ENCODE assay signal across 24 cellular contexts in genomic region chr12:126042286-126042685, GRCh38.
"Had no signal": no experiment of that assay in that cellular context is flagged by ENCODE, and none has a peak within 500 bp of the region (broad histone marks: within the 10 kb centered on the region; RNA-seq: fewer than 3 reads in every experiment).

No MANE protein-coding gene starts in this region.

- H3K9me3 ChIP-seq: suprapubic skin, testis, thoracic aorta, thyroid gland, tibial artery, transverse colon, upper lobe of left lung, upper lobe of right lung, uterus, vagina had no signal

- H3K4me3 ChIP-seq: stomach, suprapubic skin, testis, thoracic aorta, thyroid gland, tibial artery, tibial nerve, transverse colon, upper lobe of left lung, upper lobe of right lung, uterus, vagina had no signal

- H3K27me3 ChIP-seq: stomach, suprapubic skin, testis, thyroid gland, tibial artery, tibial nerve, transverse colon, upper lobe of left lung, upper lobe of right lung, uterus, vagina had no signal

- H3K36me3 ChIP-seq: stomach, suprapubic skin, thoracic aorta, thyroid gland, tibial artery, tibial nerve, transverse colon, upper lobe of left lung, upper lobe of right lung, uterus, vagina had no signal

- DNase-seq: stimulated activated CD4-positive, alpha-beta T cell treated with anti-CD3 and anti-CD28 coated beads, Interleukin-2, amount 100 ng/mL, for 48 hours; stimulated activated CD4-positive, alpha-beta T cell treated with anti-CD3 and anti-CD28 coated beads, Interleukin-4, amount 100 ng/mL, for 1 hour; stimulated activated CD4-positive, alpha-beta T cell treated with anti-CD3 and anti-CD28 coated beads, Interleukin-4, amount 100 ng/mL, for 24 hours; stimulated activated CD4-positive, alpha-beta T cell treated with anti-CD3 and anti-CD28 coated beads, Interleukin-4, amount 100 ng/mL, for 4 hours; stimulated activated CD8-positive, alpha-beta memory T cell treated with anti-CD3 and anti-CD28 coated beads, Interleukin-4, amount 100 ng/mL, for 48 hours; stimulated activated naive B cell treated with anti-CD40 and anti-IgM and Interleukin-4, amounts not matched to agents 10 μg/mL and 1 μg/mL and 100 μg/mL, for 72 hours; stimulated activated naive CD4-positive, alpha-beta T cell; stimulated activated naive CD4-positive, alpha-beta T cell treated with Interleukin-2 at 50 U/mL for 16 hours; stimulated activated naive CD8-positive, alpha-beta T cell treated with anti-CD3 and anti-CD28 coated beads, Interleukin-15, amount 100 ng/mL, for 72 hours; stimulated activated naive CD8-positive, alpha-beta T cell treated with anti-CD3 and anti-CD28 coated beads, Interleukin-15, Interleukin-2, amounts not matched to agents 100 U/mL and 50 U/mL, for 24 hours; stomach; substantia nigra; testis; thyroid gland; tibial artery; transverse colon; trophoblast cell; upper lobe of left lung; upper lobe of right lung; uterus had no signal

- H3K27ac ChIP-seq: stomach, suprapubic skin, testis, thoracic aorta, thyroid gland, tibial artery, tibial nerve, transverse colon, upper lobe of left lung, upper lobe of right lung, uterus, vagina had no signal
